In the genomic region with DNA sequence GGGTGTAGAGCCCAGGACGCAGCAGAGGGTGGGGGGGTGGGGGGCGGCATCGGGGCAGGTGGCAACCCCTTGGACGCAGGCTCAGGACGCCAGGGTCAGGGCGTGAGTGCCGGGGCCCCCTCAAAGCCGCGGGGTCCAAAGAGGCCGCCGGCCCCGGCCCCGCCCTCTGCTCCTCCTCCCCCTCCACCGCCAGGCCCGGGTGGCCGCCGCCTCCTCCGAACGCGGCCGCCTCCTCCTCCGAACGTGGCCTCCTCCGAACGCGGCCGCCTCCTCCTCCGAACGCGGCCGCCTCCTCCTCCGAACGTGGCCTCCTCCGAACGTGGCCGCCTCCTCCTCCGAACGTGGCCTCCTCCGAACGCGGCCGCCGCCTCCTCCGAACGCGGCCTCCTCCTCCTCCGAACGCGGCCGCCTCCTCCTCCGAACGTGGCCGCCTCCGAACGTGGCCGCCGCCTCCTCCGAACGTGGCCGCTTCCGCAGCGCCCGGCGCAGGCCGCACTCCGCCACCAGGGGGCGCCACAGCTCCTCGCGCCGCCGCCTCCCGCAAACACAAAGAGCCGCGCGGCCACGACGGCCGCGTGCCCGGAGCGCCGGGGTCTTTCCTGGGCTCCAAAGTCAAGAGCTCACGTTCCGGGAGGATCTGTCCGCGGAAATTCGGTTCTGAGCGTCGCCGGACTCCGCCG, we compare ENCODE assay signal across 9 cellular contexts. TPM values are rescaled to one million over a fixed set of nuclear protein-coding genes. Genes with fewer than 3 reads are reported as not detected.
A peak's percentile ranks its signal among the peaks of the same experiment; 100 is the strongest.
DNase-seq lines count a peak whose midpoint lies in the region; ATAC-seq, FAIRE-seq and TF ChIP-seq lines count a peak whose summit lies in the region.
"Had no signal": no experiment of that assay in that cellular context is flagged by ENCODE, and none has a peak within 500 bp of the region (broad histone marks: within the 10 kb centered on the region; RNA-seq: fewer than 3 reads in every experiment).

No MANE protein-coding gene starts in this region.

- no peaks in the 10 kb centered on the region for H3K9me3 ChIP-seq in HEK293 (ENCODE audit: control insufficient read depth, insufficient read depth, low read depth, low read length)
- H3K9me3 ChIP-seq in HepG2 (ENCODE audit: low read length) = no peaks in the 10 kb centered on the region

- FAIRE-seq in HepG2 (lab: Jason Lieb, UNC) = no peak

- POLR2A ChIA-PET in HEK293 (lab: Yijun Ruan, JAX) (interaction anchor here (0.6 to 3.6 kb wide), 6 partner anchors 15 to 41 kb away, joined by 4 to 47 read pairs (median 10); no protein-coding TSS in a partner anchor), HepG2 (lab: Yijun Ruan, JAX) (interaction anchor here (0.9 kb wide), 1 partner anchor 34 kb away, joined by 4 read pairs; no protein-coding TSS in a partner anchor)

- peak overlapping the region; percentile 53 for H3K4me2 ChIP-seq in HepG2 (ENCODE audit: low read depth, low read length)

- H3K27ac ChIP-seq in HEK293 (ENCODE audit: extremely low read depth, low read depth, low read length) (peak overlapping the region; percentile 19; the same call in 1 of the 2 replicates), HepG2 (ENCODE audit: extremely low read length, insufficient read depth, low read length) (no peak overlapping the region)
- H3K27ac ChIP-seq: epithelial cell of prostate had no signal

- DNase-seq in DMS 273 (lab: John Stamatoyannopoulos, UW; ENCODE audit: unreplicated experiment) (peak; percentile 92), NCI-H2227 treated with DMSO at 0.1 percent for 48 hours (lab: John Stamatoyannopoulos, UW) (peak; percentile 75), cerebellum (ENCODE audit: low spot score) (peak; percentile 81), HepG2 (ENCODE audit: low spot score) (no peak), OCI-M2 (lab: John Stamatoyannopoulos, UW; ENCODE audit: unreplicated experiment) (no peak)
- DNase-seq in activated CD4-positive, alpha-beta T cell treated with anti-CD3 and anti-CD28 coated beads for 4 hours = peak; percentile 80 to 82
- DNase-seq in stimulated activated CD4-positive, alpha-beta T cell treated with anti-CD3 and anti-CD28 coated beads, TNF-alpha, amount 100 ng/mL, for 1 hour (ENCODE audit: low read depth in 3 of 3, low spot score in 1 of 3) = peak; percentile 56 to 84 (median 76)

- no peak overlapping the region for H2AFZ ChIP-seq in HepG2 (ENCODE audit: low read length)

- TF ChIP-seq CTCF in HEK293 (tag by site-specific recombination; IDR thresholded peaks at IDR 0.05) (peak; percentile 62; the same call in 1 of the 2 replicates), HepG2 (CRISPR knock-in tag; IDR thresholded peaks at IDR 0.05) (peak; percentile 85)

- peaks cover 25 to 77% of the 10 kb centered on the region in 2 experiments; a peak in 4 of 5 replicates for H3K27me3 ChIP-seq in HepG2 (ENCODE audit: control insufficient read depth in 1 of 2, insufficient read depth in 2 of 2, low read length in 2 of 2)

- peak; percentile 93 for TF ChIP-seq RAD21 in HepG2 (CRISPR knock-in tag; IDR thresholded peaks at IDR 0.05)

- no peak for TF ChIP-seq POLR2A in HepG2 (IDR thresholded peaks at IDR 0.05; ENCODE audit: insufficient read depth in 1 of 2, low read depth in 2 of 2, low read length in 2 of 2)

- intact Hi-C loops in HepG2 (cut with micrococcal nuclease; ENCODE audit: unreplicated experiment) = loop anchor here (2.0 kb wide), 1 partner anchor 34 kb away; no protein-coding TSS in a partner anchor

- CTCF ChIA-PET in HEK293 (lab: Yijun Ruan, JAX) (interaction anchor here (0.6 to 2.6 kb wide), 20 partner anchors 8 to 212 kb away, joined by 3 to 26 read pairs (median 5); a partner anchor contains a TSS), HepG2 (lab: Yijun Ruan, JAX; ENCODE audit: low intra/inter-chr PET ratio, low total read pairs) (interaction anchor here (1.3 to 1.6 kb wide), 4 partner anchors 12 to 71 kb away, joined by 3 to 6 read pairs (median 4); no protein-coding TSS in a partner anchor)

- in situ Hi-C loops in HepG2 (cut with HindIII; ENCODE audit: extremely low pct_ligation_motif_present, low pct_unique_long_range_greater_than_20kb) = no loop called here

- H4K20me1 ChIP-seq in HepG2 (ENCODE audit: insufficient read depth, low read length) = no peaks in the 10 kb centered on the region

- peak overlapping the region; percentile 22 for H3K4me3 ChIP-seq in HEK293 (ENCODE audit: low read depth, low read length)
- H3K4me3 ChIP-seq in HepG2 (replicated peaks in 1 of 3; ENCODE audit: insufficient read depth in 1 of 3, low read depth in 2 of 3, low read length in 3 of 3) = peak overlapping the region; percentile 12 to 59 (median 47); a peak in 4 of 6 replicates

- no peaks in the 10 kb centered on the region for H3K79me2 ChIP-seq in HepG2 (ENCODE audit: insufficient read depth, low read length)

- peak; percentile 66 for ATAC-seq in HepG2

- H3K36me3 ChIP-seq in HEK293 (ENCODE audit: control insufficient read depth in 2 of 2, insufficient read depth in 1 of 2, low read length in 2 of 2) (no peaks in the 10 kb centered on the region), HepG2 (replicated peaks in 1 of 2; ENCODE audit: control insufficient read depth in 1 of 2, insufficient read depth in 2 of 2, low read length in 2 of 2) (no peaks in the 10 kb centered on the region)

- WGBS in HepG2 (ENCODE audit: low lambda C conversion rate) = 0% methylated on average over 1 of the region's 92 CpGs

- no peak for TF ChIP-seq EP300 in HepG2 (IDR thresholded peaks at IDR 0.05; ENCODE audit: low read depth in 2 of 2, low read length in 2 of 2)
- no peak for TF ChIP-seq EP300 in HepG2 (CRISPR knock-in tag; IDR thresholded peaks at IDR 0.05; ENCODE audit: borderline replicate concordance)

- no peak overlapping the region for H3K9ac ChIP-seq in HepG2 (ENCODE audit: insufficient read depth, low read depth, low read length)

- H3K4me1 ChIP-seq in HEK293 (ENCODE audit: control insufficient read depth, insufficient read depth, low read length) = peaks cover 5% of the 10 kb centered on the region; the same call in 1 of the 2 replicates
- peaks cover 23% of the 10 kb centered on the region for H3K4me1 ChIP-seq in HepG2 (ENCODE audit: insufficient read depth, low read length)

- BruUV-seq in HepG2 (replicated peaks; lab: Mats Ljungman, UMichigan) = no TSS peak

RNA-seq across cellular contexts. Expression of a gene that starts 19.3 kb away (rescaled TPM):
- total RNA-seq in cerebellum = 2.4 TPM
- 0.11 TPM in 1 of 2 replicates, not detected in the other for total RNA-seq in HepG2 (2016; rRNA removed; fragmentation: Illumina TruSeq; extraction: Trizol)
- not detected in 2 replicates for total RNA-seq in HepG2 (2016; cell fraction: cytosol; rRNA removed; fragmentation: Illumina TruSeq; extraction: Trizol; ENCODE audit: low read depth)
- total RNA-seq in HepG2 (2016; cell fraction: insoluble cytoplasmic fraction; rRNA removed; fragmentation: Illumina TruSeq; extraction: Trizol) = 0.13 TPM in 1 of 2 replicates, not detected in the other
- not detected in 2 replicates for total RNA-seq in HepG2 (2016; cell fraction: membrane; rRNA removed; fragmentation: Illumina TruSeq; extraction: Trizol)
- total RNA-seq in HepG2 (2016; cell fraction: nucleus; rRNA removed; fragmentation: Illumina TruSeq; extraction: Trizol) = not detected in 2 replicates
- polyA plus RNA-seq in HepG2 (2011; rRNA removed) = 0.09 TPM in 1 of 2 replicates, not detected in the other
- polyA plus RNA-seq in HepG2 (2011; cell fraction: cytosol; rRNA removed) = 0.09 and 0.24 TPM in 2 replicates
- polyA plus RNA-seq in HepG2 (2011; cell fraction: nucleus; rRNA removed) = 0.10 and 0.37 TPM in 2 replicates
- not detected in 2 replicates for polyA plus RNA-seq in HepG2 (2012)
- polyA plus RNA-seq in HepG2 (2016; cell fraction: cytosol; fragmentation: Illumina TruSeq; extraction: Trizol; ENCODE audit: low read depth) = not detected in 2 replicates
- not detected in 2 replicates for polyA plus RNA-seq in HepG2 (2016; cell fraction: insoluble cytoplasmic fraction; fragmentation: Illumina TruSeq; extraction: Trizol; ENCODE audit: low read depth)
- not detected in 2 replicates for polyA plus RNA-seq in HepG2 (2016; cell fraction: membrane; fragmentation: Illumina TruSeq; extraction: Trizol; ENCODE audit: low read depth)
- polyA plus RNA-seq in HepG2 (2016; cell fraction: nucleus; fragmentation: Illumina TruSeq; extraction: Trizol; ENCODE audit: insufficient read depth, low read depth) = not detected in 2 replicates
- polyA minus RNA-seq in HepG2 (2011; rRNA and poly(A)+ RNA removed; ENCODE audit: low replicate concordance) = 19.7 TPM in 1 of 2 replicates, not detected in the other
- polyA minus RNA-seq in HepG2 (2011; cell fraction: cytosol; rRNA and poly(A)+ RNA removed) = 0.99 and 1.4 TPM in 2 replicates
- polyA minus RNA-seq in HepG2 (2011; cell fraction: nucleus; rRNA and poly(A)+ RNA removed) = 1.2 TPM in 1 of 2 replicates, not detected in the other

RNA-seq across cellular contexts. Expression of a gene that starts 54.6 kb away (rescaled TPM):
- total RNA-seq in cerebellum (30.2 TPM), HepG2 (2016; rRNA removed; fragmentation: Illumina TruSeq; extraction: Trizol) (91.6 and 103 TPM in 2 replicates)
- 14.1 and 16.1 TPM in 2 replicates for total RNA-seq in HepG2 (2016; cell fraction: cytosol; rRNA removed; fragmentation: Illumina TruSeq; extraction: Trizol; ENCODE audit: low read depth)
- 81.2 and 109 TPM in 2 replicates for total RNA-seq in HepG2 (2016; cell fraction: insoluble cytoplasmic fraction; rRNA removed; fragmentation: Illumina TruSeq; extraction: Trizol)
- 22.9 and 27.1 TPM in 2 replicates for total RNA-seq in HepG2 (2016; cell fraction: membrane; rRNA removed; fragmentation: Illumina TruSeq; extraction: Trizol)
- 53.2 and 63.8 TPM in 2 replicates for total RNA-seq in HepG2 (2016; cell fraction: nucleus; rRNA removed; fragmentation: Illumina TruSeq; extraction: Trizol)
- polyA plus RNA-seq in HepG2 (2011; rRNA removed) = 32.0 and 40.5 TPM in 2 replicates
- polyA plus RNA-seq in HepG2 (2011; cell fraction: cytosol; rRNA removed) = 33.6 and 44.6 TPM in 2 replicates
- polyA plus RNA-seq in HepG2 (2011; cell fraction: nucleus; rRNA removed) = 85.2 and 96.0 TPM in 2 replicates
- 41.8 and 44.3 TPM in 2 replicates for polyA plus RNA-seq in HepG2 (2012)
- polyA plus RNA-seq in HepG2 (2016; cell fraction: cytosol; fragmentation: Illumina TruSeq; extraction: Trizol; ENCODE audit: low read depth) = 5.1 and 6.4 TPM in 2 replicates
- polyA plus RNA-seq in HepG2 (2016; cell fraction: insoluble cytoplasmic fraction; fragmentation: Illumina TruSeq; extraction: Trizol; ENCODE audit: low read depth) = 69.1 and 81.1 TPM in 2 replicates
- 9.8 and 11.1 TPM in 2 replicates for polyA plus RNA-seq in HepG2 (2016; cell fraction: membrane; fragmentation: Illumina TruSeq; extraction: Trizol; ENCODE audit: low read depth)
- polyA plus RNA-seq in HepG2 (2016; cell fraction: nucleus; fragmentation: Illumina TruSeq; extraction: Trizol; ENCODE audit: insufficient read depth, low read depth) = 108 and 110 TPM in 2 replicates
- 118 and 166 TPM in 2 replicates for polyA minus RNA-seq in HepG2 (2011; rRNA and poly(A)+ RNA removed; ENCODE audit: low replicate concordance)
- 43.1 and 44.0 TPM in 2 replicates for polyA minus RNA-seq in HepG2 (2011; cell fraction: cytosol; rRNA and poly(A)+ RNA removed)
- polyA minus RNA-seq in HepG2 (2011; cell fraction: nucleus; rRNA and poly(A)+ RNA removed) = 18.8 and 20.1 TPM in 2 replicates

RNA-seq across cellular contexts. Expression of a gene that starts 56.0 kb away (rescaled TPM):
- total RNA-seq in cerebellum = 7.3 TPM
- total RNA-seq in HepG2 (2016; rRNA removed; fragmentation: Illumina TruSeq; extraction: Trizol) = 2.8 and 9.3 TPM in 2 replicates
- total RNA-seq in HepG2 (2016; cell fraction: cytosol; rRNA removed; fragmentation: Illumina TruSeq; extraction: Trizol; ENCODE audit: low read depth) = 4.5 and 5.0 TPM in 2 replicates
- 2.4 and 10.3 TPM in 2 replicates for total RNA-seq in HepG2 (2016; cell fraction: insoluble cytoplasmic fraction; rRNA removed; fragmentation: Illumina TruSeq; extraction: Trizol)
- total RNA-seq in HepG2 (2016; cell fraction: membrane; rRNA removed; fragmentation: Illumina TruSeq; extraction: Trizol) = 2.6 and 2.8 TPM in 2 replicates
- total RNA-seq in HepG2 (2016; cell fraction: nucleus; rRNA removed; fragmentation: Illumina TruSeq; extraction: Trizol) = 14.8 and 15.9 TPM in 2 replicates
- polyA plus RNA-seq in HepG2 (2011; rRNA removed) = 24.7 and 31.4 TPM in 2 replicates
- 6.8 and 12.3 TPM in 2 replicates for polyA plus RNA-seq in HepG2 (2011; cell fraction: cytosol; rRNA removed)
- polyA plus RNA-seq in HepG2 (2011; cell fraction: nucleus; rRNA removed) = 590 and 778 TPM in 2 replicates
- 11.7 and 19.1 TPM in 2 replicates for polyA plus RNA-seq in HepG2 (2012)
- polyA plus RNA-seq in HepG2 (2016; cell fraction: cytosol; fragmentation: Illumina TruSeq; extraction: Trizol; ENCODE audit: low read depth) = 1.1 and 1.3 TPM in 2 replicates
- polyA plus RNA-seq in HepG2 (2016; cell fraction: insoluble cytoplasmic fraction; fragmentation: Illumina TruSeq; extraction: Trizol; ENCODE audit: low read depth) = 3.4 and 3.7 TPM in 2 replicates
- 1.9 and 2.4 TPM in 2 replicates for polyA plus RNA-seq in HepG2 (2016; cell fraction: membrane; fragmentation: Illumina TruSeq; extraction: Trizol; ENCODE audit: low read depth)
- polyA plus RNA-seq in HepG2 (2016; cell fraction: nucleus; fragmentation: Illumina TruSeq; extraction: Trizol; ENCODE audit: insufficient read depth, low read depth) = 71.9 and 74.8 TPM in 2 replicates
- polyA minus RNA-seq in HepG2 (2011; rRNA and poly(A)+ RNA removed; ENCODE audit: low replicate concordance) = 4.3 and 19.5 TPM in 2 replicates
- polyA minus RNA-seq in HepG2 (2011; cell fraction: cytosol; rRNA and poly(A)+ RNA removed) = 4.6 and 4.9 TPM in 2 replicates
- 24.9 and 31.0 TPM in 2 replicates for polyA minus RNA-seq in HepG2 (2011; cell fraction: nucleus; rRNA and poly(A)+ RNA removed)

Comparison
In these comparisons a context has a peak if more than half of its experiments do, and no peak if none do; other contexts are left out.
1. DNase-seq: peak in DMS 273 (single experiment), NCI-H2227 treated with DMSO at 0.1 percent for 48 hours (single experiment), activated CD4-positive, alpha-beta T cell treated with anti-CD3 and anti-CD28 coated beads for 4 hours (2 of 2), cerebellum (single experiment) and stimulated activated CD4-positive, alpha-beta T cell treated with anti-CD3 and anti-CD28 coated beads, TNF-alpha, amount 100 ng/mL, for 1 hour (3 of 3); none in HepG2 (single experiment) and OCI-M2 (single experiment).